Comparison of ENCODE assay signal across 8 cellular contexts in the genomic region with DNA sequence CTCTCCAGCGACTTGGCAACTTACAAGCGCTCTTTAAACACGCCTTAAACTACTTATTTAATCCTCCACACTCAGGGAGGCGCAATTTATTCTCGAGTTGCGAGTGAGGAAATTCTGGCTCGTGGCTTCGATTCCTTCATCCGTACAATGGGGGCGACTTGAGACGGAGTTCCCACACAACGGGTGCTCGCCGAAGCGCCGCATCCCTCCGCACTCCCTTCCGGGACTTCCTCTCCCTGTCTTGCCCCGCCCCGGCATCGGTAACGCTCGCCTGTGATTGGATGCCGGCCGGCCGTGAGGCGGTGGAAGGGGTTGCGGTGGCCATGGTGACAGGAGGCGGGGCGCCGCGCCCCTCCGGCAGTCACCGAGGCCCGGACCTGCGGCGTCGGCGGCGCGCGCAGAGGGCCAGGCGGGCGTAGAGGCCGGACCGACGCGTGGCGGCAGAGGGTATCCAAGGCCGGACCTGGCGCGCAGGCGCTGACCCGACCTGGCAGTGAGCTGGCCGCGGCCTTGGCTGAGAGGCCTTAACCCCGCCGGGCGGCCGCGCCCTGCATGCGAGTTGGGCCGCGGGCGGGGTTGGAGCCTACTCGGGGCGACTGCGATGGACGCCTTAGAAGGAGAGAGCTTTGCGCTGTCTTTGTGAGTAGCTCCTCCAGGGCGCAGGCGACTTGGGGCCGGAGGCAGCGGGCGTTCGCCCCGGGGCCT. TPM values are rescaled to one million over a fixed set of nuclear protein-coding genes. Genes with fewer than 3 reads are reported as not detected.
DNase-seq lines count a peak whose midpoint lies in the region; ATAC-seq, FAIRE-seq and TF ChIP-seq lines count a peak whose summit lies in the region.

Gene ARL2BP, plus strand, starts transcription at position 493 of the 705 bp plus-strand sequence. Its CDS starts 109 bp downstream, at position 602.

- peak; percentile 97 for DNase-seq in GM12891 (ENCODE audit: insufficient read length, low spot score)
- DNase-seq in NCI-H146 (lab: John Stamatoyannopoulos, UW), result peak; percentile 94
- DNase-seq in T-helper 1 cell, result peak; percentile 94 to 96 (median 96)
- DNase-seq in amniotic epithelial cell (ENCODE audit: low read depth), result peak; percentile 96
- DNase-seq in heart right ventricle, result peak; percentile 97 to 98
- DNase-seq in posterior vena cava (ENCODE audit: low spot score), result peak; percentile 100
- peak; percentile 99 for DNase-seq in upper lobe of right lung

- peak within 1 kb of the TSS; percentile 74 to 97 (median 82) for H3K4me3 ChIP-seq in heart right ventricle
- H3K4me3 ChIP-seq in upper lobe of right lung, result peak within 1 kb of the TSS; percentile 80

- H3K4me1 ChIP-seq in heart right ventricle (peaks cover 0 to 31% (median 12%) of the 10 kb centered on the region in 9 donors), upper lobe of right lung (no peaks in the 10 kb centered on the region)

- H3K9me3 ChIP-seq in heart right ventricle (no peaks in the 10 kb centered on the region), upper lobe of right lung (no peaks in the 10 kb centered on the region)

- peak within 1 kb of the TSS; percentile 89 to 97 (median 96) for H3K27ac ChIP-seq in heart right ventricle
- H3K27ac ChIP-seq in upper lobe of right lung, result peak within 1 kb of the TSS; percentile 95

- intact Hi-C loops in heart right ventricle (cut with DNase I), result loop anchor here in 8 of 10 donors (2.0 to 10.0 kb wide), 6 partner anchors 37 to 170 kb away; partner anchors contain the start of gene PLLP (in 1 of the 8)
- intact Hi-C loops in posterior vena cava (cut with DNase I), result no loop called here
- intact Hi-C loops in upper lobe of right lung (cut with DNase I), result no loop called here

- TF ChIP-seq POLR2A in GM12891 (IDR thresholded peaks at IDR 0.05; ENCODE audit: low read depth, low read length), result peak; percentile 88

- ATAC-seq in HG02840 (IDR thresholded peaks at IDR 0.05; ENCODE audit: low FRiP score, unreplicated experiment), result peak; percentile 94
- peak; percentile 97 to 100 (median 98) for ATAC-seq in heart right ventricle
- peak; percentile 98 for ATAC-seq in upper lobe of right lung

- FAIRE-seq in GM12891 (lab: Jason Lieb, UNC), result peak; percentile 100

- WGBS in heart right ventricle, 2 donors, result 0% methylated on average over 63 to 77 of the region's 77 CpGs

- peak in 5 of 9 donors; percentile 8 to 40 (median 25) for TF ChIP-seq CTCF in heart right ventricle (IDR thresholded peaks at IDR 0.05)
- peak; percentile 30 for TF ChIP-seq CTCF in upper lobe of right lung (IDR thresholded peaks at IDR 0.05)

- peaks cover 3 to 45% (median 23%) of the 10 kb centered on the region in 9 donors for H3K36me3 ChIP-seq in heart right ventricle
- H3K36me3 ChIP-seq in upper lobe of right lung, result peaks cover 35% of the 10 kb centered on the region

- no peaks in the 10 kb centered on the region for H3K27me3 ChIP-seq in heart right ventricle
- no peaks in the 10 kb centered on the region for H3K27me3 ChIP-seq in upper lobe of right lung

TF ChIP-seq in GM12891, 5 proteins besides CTCF, POLR2A, EP300 and RAD21:
- TF ChIP-seq POU2F2 (IDR thresholded peaks at IDR 0.05; ENCODE audit: low read depth, low read length) (peak; percentile 56; the same call in 1 of the 2 replicates), SPI1 (IDR thresholded peaks at IDR 0.05; ENCODE audit: low read depth, low read length) (peak; percentile 83), POLR2AphosphoS5 (IDR thresholded peaks at IDR 0.05; ENCODE audit: low read depth, low read length) (peak; percentile 72), PAX5 (IDR thresholded peaks at IDR 0.05; ENCODE audit: insufficient read depth, low read length, severe bottlenecking) (no peak), TAF1 (IDR thresholded peaks at IDR 0.05; ENCODE audit: low read depth, low read length) (peak; percentile 68)

RNA-seq across cellular contexts. Expression of gene ARL2BP, which starts in this region (rescaled TPM):
- polyA plus RNA-seq in GM12891 (2012; ENCODE audit: low read depth, missing spikeins), result 19.1 TPM
- total RNA-seq in heart right ventricle, result 10 to 100 TPM; 39.9 to 53.9 (median 45.9) TPM
- 10 to 100 TPM; 33.4 to 57.9 TPM for polyA plus RNA-seq in heart right ventricle
- 10 to 100 TPM; 48.4 to 49.6 TPM for total RNA-seq in posterior vena cava
- 60.0 TPM for total RNA-seq in upper lobe of right lung

Comparison
In these comparisons a context has a peak if more than half of its experiments do, and no peak if none do; other contexts are left out.
1. Peak in every context shown above with its lines: DNase-seq, ATAC-seq, H3K4me3 ChIP-seq and H3K27ac ChIP-seq.
2. intact Hi-C loops: an anchor here in heart right ventricle (2.0 to 10.0 kb wide); none called in posterior vena cava and upper lobe of right lung.